ENCODE assay signal across 8 cellular contexts in the genomic region with DNA sequence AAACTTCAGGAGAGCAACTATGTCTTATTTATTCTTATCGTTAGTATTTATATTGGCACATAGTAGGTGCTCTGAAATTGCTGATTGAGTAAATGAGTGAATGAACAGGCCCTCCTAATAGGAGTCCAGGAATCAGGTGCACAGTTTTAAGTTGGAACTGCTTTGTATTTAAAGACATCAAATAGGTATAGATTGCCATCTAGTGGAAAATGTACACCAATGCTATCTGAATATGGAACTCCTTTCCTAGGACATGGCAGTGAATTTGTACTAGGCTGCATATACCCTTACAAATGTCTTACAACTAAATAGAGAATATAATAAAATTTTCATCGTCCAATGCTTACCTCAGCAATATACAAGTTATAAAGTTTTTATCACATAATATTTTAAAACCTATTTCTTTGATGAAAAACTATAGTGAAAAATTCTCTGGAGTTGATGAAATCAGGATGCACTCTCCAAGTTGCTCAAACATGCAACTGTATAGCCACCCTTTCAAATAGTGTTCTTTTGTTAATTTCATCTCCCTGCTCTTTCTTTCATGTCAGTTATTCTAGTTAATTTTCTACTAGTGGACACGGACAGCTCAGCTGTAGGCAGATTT.
DNase-seq lines count a peak whose midpoint lies in the region; ATAC-seq and TF ChIP-seq lines count a peak whose summit lies in the region.

No MANE protein-coding gene starts in this region.

- intact Hi-C loops in MCF 10A (cut with micrococcal nuclease) = loop anchor here (2.0 kb wide), 1 partner anchor 25 kb away; no protein-coding TSS in a partner anchor

- peak; percentile 10 for DNase-seq in 8988T
- DNase-seq in NCI-H2107 (lab: John Stamatoyannopoulos, UW) = peak; percentile 55
- peak; percentile 42 for DNase-seq in MCF 10A (ENCODE audit: unreplicated experiment)
- DNase-seq in medulla oblongata (ENCODE audit: extremely low spot score) = peak; percentile 46
- no peak for DNase-seq in amygdala (lab: John Stamatoyannopoulos, UW)
- no peak for DNase-seq in T-cell

- H3K9me3 Mint-ChIP-seq in MCF 10A (ENCODE audit: unreplicated experiment) (no peaks in the 10 kb centered on the region), T-cell (no peaks in the 10 kb centered on the region)

- no peaks in the 10 kb centered on the region for H3K4me1 Mint-ChIP-seq in MCF 10A (ENCODE audit: insufficient read depth, unreplicated experiment)
- no peaks in the 10 kb centered on the region for H3K4me1 Mint-ChIP-seq in T-cell

- no peak overlapping the region for H3K4me3 Mint-ChIP-seq in MCF 10A (ENCODE audit: unreplicated experiment)
- H3K4me3 Mint-ChIP-seq in T-cell = no peak overlapping the region

- H3K27me3 Mint-ChIP-seq in MCF 10A (ENCODE audit: insufficient read depth, unreplicated experiment) = peaks cover 40% of the 10 kb centered on the region
- H3K27me3 Mint-ChIP-seq in T-cell = peaks cover 0 to 3% of the 10 kb centered on the region in 2 donors

- H3K27ac Mint-ChIP-seq in MCF 10A (ENCODE audit: low read depth, unreplicated experiment) (no peak overlapping the region), T-cell (no peak overlapping the region)

- H3K36me3 Mint-ChIP-seq in MCF 10A (ENCODE audit: insufficient read depth, unreplicated experiment) = no peaks in the 10 kb centered on the region
- no peaks in the 10 kb centered on the region for H3K36me3 Mint-ChIP-seq in T-cell

- POLR2A ChIA-PET in MCF 10A (lab: Yijun Ruan, JAX) = no interaction called here
- POLR2A ChIA-PET in T-cell (lab: Charles Lee) = no interaction called here

- no TSS peak for BruUV-seq in MCF 10A (replicated peaks; lab: Mats Ljungman, UMichigan)

- CTCF ChIA-PET in MCF 10A (lab: Yijun Ruan, JAX) = interaction anchor here (0.7 to 8.8 kb wide), 13 partner anchors 9 to 1884 kb away, joined by 3 to 106 read pairs (median 4); no protein-coding TSS in a partner anchor
- CTCF ChIA-PET in T-cell (lab: Charles Lee) = no interaction called here

- TF ChIP-seq CTCF in MCF 10A (IDR thresholded peaks at IDR 0.05; ENCODE audit: unreplicated experiment) = peak; percentile 41

- ATAC-seq in GM18508 (IDR thresholded peaks at IDR 0.05; ENCODE audit: insufficient read depth, unreplicated experiment) (peak; percentile 75), HG03025 (IDR thresholded peaks at IDR 0.05; ENCODE audit: low FRiP score, unreplicated experiment) (peak; percentile 59), T-cell (replicated peaks in 1 of 4) (no peak)

Comparison
In these comparisons a context has a peak if more than half of its experiments do, and no peak if none do; other contexts are left out.
1. DNase-seq: peak in 8988T (single experiment), NCI-H2107 (single experiment), MCF 10A (single experiment) and medulla oblongata (single experiment); none in amygdala (0 of 56) and T-cell (0 of 34).
2. ATAC-seq: peak in GM18508 (single experiment) and HG03025 (single experiment); none in T-cell (0 of 4).